Comparison of ENCODE assay signal across 8 cellular contexts in genomic region chr2:121810959-121811853, GRCh38. TPM values are rescaled to one million over a fixed set of nuclear protein-coding genes. Genes with fewer than 3 reads are reported as not detected.
DNase-seq lines count a peak whose midpoint lies in the region; ATAC-seq and TF ChIP-seq lines count a peak whose summit lies in the region.

No MANE protein-coding gene starts in this region.

- no peaks in the 10 kb centered on the region for H3K9me2 ChIP-seq in SK-N-SH
- no peaks in the 10 kb centered on the region for H3K9me2 ChIP-seq in neural cell (ENCODE audit: insufficient read depth, low read length)

- H3K27ac ChIP-seq in ACC112 (ENCODE audit: low read depth, low read length) (no peak overlapping the region), SK-N-SH (ENCODE audit: low read depth in 2 of 2, low read length in 1 of 2) (no peak overlapping the region), esophagus squamous epithelium (no peak overlapping the region), neural cell (ENCODE audit: low read length) (peak overlapping the region; percentile 32)

- TF ChIP-seq RAD21 in SK-N-SH (IDR thresholded peaks at IDR 0.05; ENCODE audit: low read length) (peak; percentile 93), neural cell (conservative IDR thresholded peaks at IDR 0.05) (peak; percentile 97)

- TF ChIP-seq CTCF in GM10266 (IDR thresholded peaks at IDR 0.05; ENCODE audit: control insufficient read depth, insufficient read depth, low read depth, missing control alignments) (peak; percentile 58), NB4 (IDR thresholded peaks at IDR 0.05; ENCODE audit: low read depth, low read length) (peak; percentile 56), SK-N-SH (IDR thresholded peaks at IDR 0.05) (peak; percentile 65), esophagus squamous epithelium (IDR thresholded peaks at IDR 0.05) (peak in 5 of 6 experiments; percentile 21 to 50 (median 29)), neural cell (IDR thresholded peaks at IDR 0.05; ENCODE audit: poor library complexity, severe bottlenecking) (peak; percentile 91)

- H4K20me1 ChIP-seq in SK-N-SH (ENCODE audit: insufficient read depth) (no peaks in the 10 kb centered on the region), neural cell (ENCODE audit: insufficient read depth) (no peaks in the 10 kb centered on the region)

- H3K4me1 ChIP-seq in ACC112 (ENCODE audit: control insufficient read depth, insufficient read depth, low read length, unreplicated experiment) (no peaks in the 10 kb centered on the region), SK-N-SH (ENCODE audit: control insufficient read depth in 1 of 2, insufficient read depth in 2 of 2, low read depth in 1 of 2, low read length in 1 of 2) (peaks cover 0 to 3% of the 10 kb centered on the region in 2 experiments; a peak in 1 of 4 replicates), esophagus squamous epithelium (no peaks in the 10 kb centered on the region)

- H3K36me3 ChIP-seq in ACC112 (ENCODE audit: insufficient read depth, low read length), result no peaks in the 10 kb centered on the region
- H3K36me3 ChIP-seq in SK-N-SH (replicated peaks in 1 of 2; ENCODE audit: control insufficient read depth in 1 of 2, insufficient read depth in 2 of 2, low read length in 1 of 2), result no peaks in the 10 kb centered on the region
- no peaks in the 10 kb centered on the region for H3K36me3 ChIP-seq in esophagus squamous epithelium
- H3K36me3 ChIP-seq in neural cell (ENCODE audit: insufficient read depth, low read length), result no peaks in the 10 kb centered on the region

- H3F3A ChIP-seq in SK-N-SH (replicated peaks; ENCODE audit: insufficient read depth), result no peaks in the 10 kb centered on the region
- H3F3A ChIP-seq in neural cell (ENCODE audit: insufficient read depth, low read length, poor library complexity, severe bottlenecking), result no peaks in the 10 kb centered on the region

- CTCF ChIA-PET in SK-N-SH (lab: Yijun Ruan, JAX), result interaction anchor here (0.6 to 1.8 kb wide), 40 partner anchors 8 to 838 kb away, joined by 3 to 15 read pairs (median 4); no protein-coding TSS in a partner anchor

- H3K4me2 ChIP-seq in SK-N-SH (no peak overlapping the region), neural cell (ENCODE audit: low read length) (no peak overlapping the region)

- intact Hi-C loops in esophagus squamous epithelium (cut with DNase I), result no loop called here

- POLR2A ChIA-PET in SK-N-SH (lab: Yijun Ruan, JAX), result interaction anchor here (1.0 kb wide), 1 partner anchor 144 kb away, joined by 3 read pairs; no protein-coding TSS in a partner anchor

- H3K79me2 ChIP-seq in ACC112 (ENCODE audit: control insufficient read depth, insufficient read depth, low read length, unreplicated experiment) (no peaks in the 10 kb centered on the region), SK-N-SH (ENCODE audit: insufficient read depth) (no peaks in the 10 kb centered on the region), neural cell (replicated peaks; ENCODE audit: insufficient read depth, low read length) (no peaks in the 10 kb centered on the region)

- peak; percentile 51 for DNase-seq in GM10266 (ENCODE audit: extremely low spot score)
- DNase-seq in NB4 (ENCODE audit: low read depth), result peak; percentile 65
- peak; percentile 76 for DNase-seq in SK-N-SH
- DNase-seq in esophagus squamous epithelium (lab: John Stamatoyannopoulos, UW), result no peak
- no peak for DNase-seq in activated CD8-positive, alpha-beta memory T cell treated with anti-CD3 and anti-CD28 coated beads, Interleukin-2, amount 50 U/mL, for 4 hours

- TF ChIP-seq POLR2A in NB4 (IDR thresholded peaks at IDR 0.05; ENCODE audit: extremely low read depth, insufficient read length) (no peak), esophagus squamous epithelium (IDR thresholded peaks at IDR 0.05) (no peak)

- H3K4me3 ChIP-seq in ACC112 (ENCODE audit: low read depth, low read length) (no peak overlapping the region), NB4 (ENCODE audit: low read depth, low read length) (no peak overlapping the region), SK-N-SH (ENCODE audit: low read depth in 2 of 2, low read length in 1 of 2) (no peak overlapping the region), esophagus squamous epithelium (no peak overlapping the region), neural cell (ENCODE audit: low read length) (no peak overlapping the region)

- TF ChIP-seq EP300 in SK-N-SH (IDR thresholded peaks at IDR 0.05; ENCODE audit: borderline replicate concordance in 1 of 2, low read depth in 1 of 2, low read length in 1 of 2) (no peak), neural cell (conservative IDR thresholded peaks at IDR 0.05; ENCODE audit: poor library complexity, severe bottlenecking) (no peak)

- H2AFZ ChIP-seq in ACC112 (ENCODE audit: low read length, unreplicated experiment) (peak overlapping the region; percentile 88), SK-N-SH (ENCODE audit: low read depth) (no peak overlapping the region), neural cell (ENCODE audit: low read depth, low read length) (no peak overlapping the region)

- no peaks in the 10 kb centered on the region for H3K9me3 ChIP-seq in SK-N-SH
- H3K9me3 ChIP-seq in esophagus squamous epithelium, result no peaks in the 10 kb centered on the region
- no peaks in the 10 kb centered on the region for H3K9me3 ChIP-seq in neural cell (ENCODE audit: low read length)

- WGBS in SK-N-SH (ENCODE audit: low lambda C conversion rate), result 37% methylated on average over 17 of the region's 17 CpGs
- WGBS in esophagus squamous epithelium, 2 donors, result 30 to 39% methylated on average over 15 to 17 of the region's 17 CpGs

- H3K27me3 ChIP-seq in ACC112 (ENCODE audit: insufficient read depth, low read length), result peaks cover 15% of the 10 kb centered on the region
- H3K27me3 ChIP-seq in SK-N-SH (ENCODE audit: insufficient read depth), result no peaks in the 10 kb centered on the region
- no peaks in the 10 kb centered on the region for H3K27me3 ChIP-seq in esophagus squamous epithelium
- no peaks in the 10 kb centered on the region for H3K27me3 ChIP-seq in neural cell (ENCODE audit: insufficient read depth, low read depth, low read length)

- peak; percentile 86 for ATAC-seq in HG02623 (IDR thresholded peaks at IDR 0.05; ENCODE audit: unreplicated experiment)

- H3K9ac ChIP-seq in SK-N-SH (no peak overlapping the region), neural cell (ENCODE audit: low read length) (no peak overlapping the region)

TF ChIP-seq in SK-N-SH, 30 proteins besides CTCF, POLR2A, EP300 and RAD21:
- peak; percentile 57; the same call in 1 of the 2 replicates for TF ChIP-seq SMC3 (IDR thresholded peaks at IDR 0.05; ENCODE audit: low read depth, low read length)
- TF ChIP-seq CHD2 (IDR thresholded peaks at IDR 0.05; ENCODE audit: low read length, partially characterized antibody), result no peak
- no peak for TF ChIP-seq RFX5 (IDR thresholded peaks at IDR 0.05; ENCODE audit: low read length)

TF ChIP-seq in neural cell, 6 proteins besides CTCF, POLR2A, EP300 and RAD21:
- TF ChIP-seq TAF1 (IDR thresholded peaks at IDR 0.05; ENCODE audit: low read depth) (no peak), SMC3 (conservative IDR thresholded peaks at IDR 0.05; ENCODE audit: poor library complexity) (peak; percentile 90), POLR2AphosphoS5 (IDR thresholded peaks at IDR 0.05) (no peak)
TF ChIP-seq in neural cell: peak in this region for 1.

RNA-seq across cellular contexts. Expression of gene TSN, which starts 55.8 kb away (rescaled TPM):
- polyA plus RNA-seq in SK-N-SH (2012; rRNA removed) (26.1 and 35.1 TPM in 2 replicates), neural cell (120 and 171 TPM in 2 replicates)
- 36.5 and 40.7 TPM in 2 replicates for polyA plus RNA-seq in SK-N-SH (2012; cell fraction: cytosol; rRNA removed)
- polyA plus RNA-seq in SK-N-SH (2012; cell fraction: nucleus; rRNA removed), result 12.2 and 16.9 TPM in 2 replicates
- total RNA-seq in esophagus squamous epithelium, result 10 to 100 TPM; 27.0 to 38.9 (median 34.9) TPM
- polyA minus RNA-seq in neural cell, result 101 TPM in 2 replicates

Comparison
In these comparisons a context has a peak if more than half of its experiments do, and no peak if none do; other contexts are left out.
1. DNase-seq: peak in GM10266 (single experiment), NB4 (single experiment) and SK-N-SH (single experiment); none in esophagus squamous epithelium (single experiment) and activated CD8-positive, alpha-beta memory T cell treated with anti-CD3 and anti-CD28 coated beads, Interleukin-2, amount 50 U/mL, for 4 hours (single experiment).
2. CTCF ChIP-seq: peak in every context shown above with its lines; median percentile 91 in neural cell; 65 in SK-N-SH; 58 in GM10266; 56 in NB4; 29 in esophagus squamous epithelium.